1 cellular context compared by ENCODE assay signal in genomic region chr16:49112754-49113153, GRCh38.
TF ChIP-seq lines count a peak whose summit lies in the region.

No MANE protein-coding gene starts in this region.

TF ChIP-seq in SK-N-SH, 30 proteins besides CTCF, POLR2A, EP300 and RAD21 (continued from another document):
- no peak for TF ChIP-seq ZBTB33 (IDR thresholded peaks at IDR 0.05; ENCODE audit: borderline replicate concordance, low read depth)
- TF ChIP-seq NFIC (IDR thresholded peaks at IDR 0.05; ENCODE audit: borderline replicate concordance): no peak
- TF ChIP-seq IRF3 (IDR thresholded peaks at IDR 0.05; ENCODE audit: low read depth, low read length): no peak
- TF ChIP-seq SMC3 (IDR thresholded peaks at IDR 0.05; ENCODE audit: low read depth, low read length): no peak
